8 cellular contexts compared by ENCODE assay signal in the genomic region with DNA sequence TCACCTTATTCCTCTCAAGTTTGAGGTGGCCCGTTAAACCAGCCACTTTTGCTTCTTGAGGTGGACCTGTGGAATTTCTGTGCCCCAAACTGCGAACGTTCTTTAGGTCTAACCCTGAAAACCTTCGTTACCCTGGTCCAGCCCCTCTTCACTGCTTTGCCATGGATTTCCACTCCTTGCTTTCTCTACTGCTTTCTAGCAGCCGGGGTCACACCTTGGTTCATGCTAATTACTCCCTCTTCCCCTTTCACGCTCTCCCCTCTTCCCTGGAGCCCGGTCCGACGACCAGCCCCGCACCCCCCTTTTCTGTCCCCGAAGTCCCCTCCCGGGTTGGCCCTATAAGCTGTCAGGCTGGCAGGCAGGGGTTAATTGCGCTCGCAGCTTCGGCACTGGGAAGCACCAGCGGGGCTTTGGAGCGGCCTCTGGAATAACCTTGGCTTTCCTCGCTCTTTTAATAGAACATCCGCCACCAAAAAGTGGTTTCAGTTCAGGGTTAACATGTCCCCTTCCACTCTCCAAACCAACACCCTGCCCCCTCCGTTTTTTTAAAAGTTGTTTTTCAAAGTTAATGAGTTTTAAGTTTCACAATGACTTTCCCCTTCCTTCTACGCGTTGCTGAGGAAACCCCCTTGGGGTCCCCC. TPM values are rescaled to one million over a fixed set of nuclear protein-coding genes. Genes with fewer than 3 reads are reported as not detected.
DNase-seq lines count a peak whose midpoint lies in the region; ATAC-seq and TF ChIP-seq lines count a peak whose summit lies in the region.

No MANE protein-coding gene starts in this region.

- CTCF ChIA-PET in CD8-positive, alpha-beta T cell (lab: Charles Lee): interaction anchor here (0.7 to 1.6 kb wide), 3 partner anchors 308 to 313 kb away, joined by 3 to 4 read pairs (median 4); no protein-coding TSS in a partner anchor

- TF ChIP-seq CTCF in CD8-positive, alpha-beta T cell (IDR thresholded peaks at IDR 0.05): no peak

- POLR2A ChIA-PET in CD8-positive, alpha-beta T cell (lab: Charles Lee): interaction anchor here (1.1 kb wide), 1 partner anchor 13 kb away, joined by 3 read pairs; no protein-coding TSS in a partner anchor

- peak overlapping the region; percentile 94 for H3K27ac ChIP-seq in CD8-positive, alpha-beta T cell (ENCODE audit: low read depth, low read length)

- H3K36me3 ChIP-seq in CD8-positive, alpha-beta T cell (ENCODE audit: insufficient read depth, low read length): no peaks in the 10 kb centered on the region

- DNase-seq in CD8-positive, alpha-beta T cell: peak in 1 of 7 experiments; percentile 30
- DNase-seq in NCI-H446 treated with DMSO at 0.1 percent for 48 hours (lab: John Stamatoyannopoulos, UW): peak; percentile 76
- DNase-seq in activated naive CD4-positive, alpha-beta T cell treated with anti-CD3 and anti-CD28 coated beads, Interleukin-2, amount 50 U/mL, for 72 hours (ENCODE audit: low spot score in 2 of 2): peak in 1 of 2 donors; percentile 76
- DNase-seq in left ventricle myocardium superior: peak; percentile 81
- DNase-seq in retina: peak; percentile 94
- no peak for DNase-seq in activated gamma-delta T cell (lab: John Stamatoyannopoulos, UW)

- H3K27me3 Mint-ChIP-seq in CD8-positive, alpha-beta T cell (ENCODE audit: low read depth): no peaks in the 10 kb centered on the region

- H3K9me3 Mint-ChIP-seq in CD8-positive, alpha-beta T cell: peaks cover 3% of the 10 kb centered on the region
- H3K9me3 Mint-ChIP-seq in activated naive CD4-positive, alpha-beta T cell treated with anti-CD3 and anti-CD28 coated beads, Interleukin-2, amount 50 U/mL, for 72 hours: peaks cover 0 to 5% of the 10 kb centered on the region in 2 donors

- ATAC-seq in CD8-positive, alpha-beta T cell: no peak
- ATAC-seq in GM18909 (IDR thresholded peaks at IDR 0.05; ENCODE audit: poor library complexity, unreplicated experiment) (peak; percentile 33), HG03097 (IDR thresholded peaks at IDR 0.05; ENCODE audit: low FRiP score, unreplicated experiment) (peak; percentile 27), left ventricle myocardium superior (peak; percentile 49)
- ATAC-seq in activated naive CD4-positive, alpha-beta T cell treated with anti-CD3 and anti-CD28 coated beads, Interleukin-2, amount 50 U/mL, for 72 hours: peak; percentile 49 to 54

- H3K4me1 ChIP-seq in CD8-positive, alpha-beta T cell (ENCODE audit: insufficient read depth, low read length): peaks cover 21% of the 10 kb centered on the region

- H3K36me3 Mint-ChIP-seq in CD8-positive, alpha-beta T cell: peaks cover 27% of the 10 kb centered on the region
- H3K36me3 Mint-ChIP-seq in activated naive CD4-positive, alpha-beta T cell treated with anti-CD3 and anti-CD28 coated beads, Interleukin-2, amount 50 U/mL, for 72 hours: peaks cover 31 to 51% of the 10 kb centered on the region in 2 donors

- peak overlapping the region; percentile 96 for H3K4me3 ChIP-seq in CD8-positive, alpha-beta T cell (ENCODE audit: low read depth, low read length)

- peak overlapping the region; percentile 94 for H3K27ac Mint-ChIP-seq in CD8-positive, alpha-beta T cell
- peak overlapping the region; percentile 98 to 100 for H3K27ac Mint-ChIP-seq in activated naive CD4-positive, alpha-beta T cell treated with anti-CD3 and anti-CD28 coated beads, Interleukin-2, amount 50 U/mL, for 72 hours

- H3K4me1 Mint-ChIP-seq in CD8-positive, alpha-beta T cell (ENCODE audit: low read depth): peaks cover 52% of the 10 kb centered on the region

- no peaks in the 10 kb centered on the region for H3K9me3 ChIP-seq in CD8-positive, alpha-beta T cell (ENCODE audit: low read length)

- H3K4me3 Mint-ChIP-seq in CD8-positive, alpha-beta T cell: peak overlapping the region; percentile 91

- intact Hi-C loops in CD8-positive, alpha-beta T cell (cut with DNase I, micrococcal nuclease): loop anchor here (1.0 to 10.0 kb wide), 11 partner anchors 153 to 1697 kb away; a partner anchor contains a TSS
- intact Hi-C loops in left ventricle myocardium superior (cut with micrococcal nuclease): no loop called here

- no peaks in the 10 kb centered on the region for H3K27me3 ChIP-seq in CD8-positive, alpha-beta T cell (ENCODE audit: insufficient read depth, low read length)

RNA-seq across cellular contexts. Expression of a gene that starts 1.4 kb away (rescaled TPM):
- total RNA-seq in CD8-positive, alpha-beta T cell: 10 to 100 TPM; 72.7 to 79.4 TPM
- 10 to 100 TPM; 54.3 to 75.6 TPM for total RNA-seq in activated naive CD4-positive, alpha-beta T cell treated with anti-CD3 and anti-CD28 coated beads, Interleukin-2, amount 50 U/mL, for 72 hours
- 13.4 TPM for total RNA-seq in left ventricle myocardium superior
